In genomic region chr14:105089746-105090492, GRCh38 we compare ENCODE assay signal across 2 cellular contexts.
TF ChIP-seq lines count a peak whose summit lies in the region.

No MANE protein-coding gene starts in this region.

TF ChIP-seq in HEK293, 187 proteins besides CTCF, POLR2A, EP300 and RAD21 (continued from another document):
- TF ChIP-seq ZIC2 (tag by site-specific recombination; IDR thresholded peaks at IDR 0.05) (peak; percentile 87), ZSCAN30 (tag by site-specific recombination; IDR thresholded peaks at IDR 0.05) (no peak)

TF ChIP-seq in H1, 55 proteins besides CTCF, POLR2A, EP300 and RAD21 (continued from another document):
- TF ChIP-seq SIN3A (conservative IDR thresholded peaks at IDR 0.05 in 1 of 2, IDR thresholded peaks at IDR 0.05 in 1 of 2; ENCODE audit: low read depth in 1 of 2, low read length in 2 of 2) (no peak), SAP30 (IDR thresholded peaks at IDR 0.05; ENCODE audit: insufficient read depth, insufficient replicate concordance, low read length) (no peak), KDM4A (IDR thresholded peaks at IDR 0.05; ENCODE audit: low read depth, low read length, severe bottlenecking) (no peak), SP4 (IDR thresholded peaks at IDR 0.05; ENCODE audit: low read length) (no peak), CHD2 (IDR thresholded peaks at IDR 0.05; ENCODE audit: low read length) (no peak), BRCA1 (IDR thresholded peaks at IDR 0.05; ENCODE audit: low read depth, low read length) (no peak), POU5F1 (IDR thresholded peaks at IDR 0.05; ENCODE audit: low read depth, low read length) (no peak), SUZ12 (IDR thresholded peaks at IDR 0.05; ENCODE audit: low read length) (no peak), TAF7 (optimal IDR thresholded peaks at IDR 0.05; ENCODE audit: borderline replicate concordance, low read depth, low read length) (no peak), HDAC6 (IDR thresholded peaks at IDR 0.05; ENCODE audit: low read depth, low read length) (no peak), JUND (IDR thresholded peaks at IDR 0.05; ENCODE audit: low read length) (no peak), SIX5 (IDR thresholded peaks at IDR 0.05; ENCODE audit: low read depth, low read length) (no peak), RXRA (IDR thresholded peaks at IDR 0.05; ENCODE audit: insufficient read depth, low read depth, low read length) (no peak), SRF (IDR thresholded peaks at IDR 0.05; ENCODE audit: low read depth, low read length) (no peak), CBX8 (IDR thresholded peaks at IDR 0.05; ENCODE audit: borderline replicate concordance, low read depth, low read length) (no peak), RNF2 (IDR thresholded peaks at IDR 0.05; ENCODE audit: borderline replicate concordance, low read depth, low read length, missing control alignments, poor library complexity, severe bottlenecking) (no peak), FOSL1 (IDR thresholded peaks at IDR 0.05; ENCODE audit: insufficient read depth, low read depth, low read length) (no peak)
